8 cellular contexts compared by ENCODE assay signal in the genomic region with DNA sequence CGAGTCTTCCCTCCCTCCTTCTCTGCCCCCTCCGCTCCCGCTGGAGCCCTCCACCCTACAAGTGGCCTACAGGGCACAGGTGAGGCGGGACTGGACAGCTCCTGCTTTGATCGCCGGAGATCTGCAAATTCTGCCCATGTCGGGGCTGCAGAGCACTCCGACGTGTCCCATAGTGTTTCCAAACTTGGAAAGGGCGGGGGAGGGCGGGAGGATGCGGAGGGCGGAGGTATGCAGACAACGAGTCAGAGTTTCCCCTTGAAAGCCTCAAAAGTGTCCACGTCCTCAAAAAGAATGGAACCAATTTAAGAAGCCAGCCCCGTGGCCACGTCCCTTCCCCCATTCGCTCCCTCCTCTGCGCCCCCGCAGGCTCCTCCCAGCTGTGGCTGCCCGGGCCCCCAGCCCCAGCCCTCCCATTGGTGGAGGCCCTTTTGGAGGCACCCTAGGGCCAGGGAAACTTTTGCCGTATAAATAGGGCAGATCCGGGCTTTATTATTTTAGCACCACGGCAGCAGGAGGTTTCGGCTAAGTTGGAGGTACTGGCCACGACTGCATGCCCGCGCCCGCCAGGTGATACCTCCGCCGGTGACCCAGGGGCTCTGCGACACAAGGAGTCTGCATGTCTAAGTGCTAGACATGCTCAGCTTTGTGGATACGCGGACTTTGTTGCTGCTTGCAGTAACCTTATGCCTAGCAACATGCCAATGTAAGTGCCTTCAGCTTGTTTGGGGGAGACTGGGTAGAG. TPM values are rescaled to one million over a fixed set of nuclear protein-coding genes. Genes with fewer than 3 reads are reported as not detected.
DNase-seq lines count a peak whose midpoint lies in the region; ATAC-seq, FAIRE-seq and TF ChIP-seq lines count a peak whose summit lies in the region.

A gene (plus strand): TSS at position 497 of the 742 bp plus-strand sequence. CDS start 137 bp downstream, at position 634.

- peaks cover 0 to 3% (median 0%) of the 10 kb centered on the region in 4 experiments; a peak in 3 of 7 replicates for H3K27me3 ChIP-seq in H1 (replicated peaks in 1 of 4; ENCODE audit: control insufficient read depth in 3 of 4, extremely low read depth in 1 of 4, insufficient read depth in 3 of 4, low read length in 3 of 4)
- H3K27me3 ChIP-seq in mesenchymal stem cell (ENCODE audit: control insufficient read depth in 1 of 2, insufficient read depth in 1 of 2, low read length in 2 of 2): no peaks in the 10 kb centered on the region
- H3K27me3 ChIP-seq in transverse colon: peaks cover 15% of the 10 kb centered on the region

- H3K9ac ChIP-seq in H1 (replicated peaks in 1 of 4; ENCODE audit: extremely low read depth in 1 of 4, low read depth in 3 of 4, low read length in 3 of 4): peak within 1 kb of the TSS; percentile 47 to 56 (median 51)
- H3K9ac ChIP-seq in mesenchymal stem cell (ENCODE audit: low read length): peak within 1 kb of the TSS; percentile 94

- H3K4me2 ChIP-seq in H1 (ENCODE audit: insufficient read depth in 1 of 2, low read depth in 2 of 2, low read length in 2 of 2): peak within 1 kb of the TSS; percentile 89 to 99
- H3K4me2 ChIP-seq in mesenchymal stem cell (ENCODE audit: low read length, poor library complexity, severe bottlenecking): peak within 1 kb of the TSS; percentile 49

- TF ChIP-seq EP300 in H1 (IDR thresholded peaks at IDR 0.05; ENCODE audit: borderline replicate concordance in 1 of 2, low read depth in 2 of 2, low read length in 2 of 2): no peak
- TF ChIP-seq EP300 in transverse colon (IDR thresholded peaks at IDR 0.05; ENCODE audit: low read depth): no peak

- intact Hi-C loops in transverse colon (cut with DNase I; ENCODE audit: low total_unique reads): loop anchor here (1.0 kb wide), 1 partner anchor 98 kb away; no protein-coding TSS in a partner anchor

- peaks cover 14% of the 10 kb centered on the region for H3K23me2 ChIP-seq in H1 (ENCODE audit: low read depth, low read length)

- H4K8ac ChIP-seq in H1 (ENCODE audit: extremely low read depth, insufficient read depth, low read length): peak within 1 kb of the TSS; percentile 82; the same call in 1 of the 2 replicates
- H4K8ac ChIP-seq in mesenchymal stem cell (ENCODE audit: low read length): peak within 1 kb of the TSS; percentile 98

- TF ChIP-seq POLR2A in H1 (IDR thresholded peaks at IDR 0.05; ENCODE audit: control extremely low read depth in 1 of 2, low read depth in 2 of 2, low read length in 2 of 2) (peak in 1 of 2 experiments; percentile 6; a peak in 2 of 3 replicates), transverse colon (IDR thresholded peaks at IDR 0.05) (peak; percentile 69)

- H3K4me3 ChIP-seq in H1 (ENCODE audit: extremely low read depth in 1 of 4, insufficient read depth in 2 of 4, low read depth in 3 of 4, low read length in 4 of 4): peak within 1 kb of the TSS; percentile 47 to 77 (median 68)
- H3K4me3 ChIP-seq in mesenchymal stem cell (ENCODE audit: insufficient read depth in 1 of 2, low read depth in 1 of 2, low read length in 2 of 2): peak within 1 kb of the TSS; percentile 76 to 80
- peak within 1 kb of the TSS; percentile 30 to 59 (median 46) for H3K4me3 ChIP-seq in transverse colon

- no peaks in the 10 kb centered on the region for H3K79me1 ChIP-seq in H1 (ENCODE audit: low read depth, low read length)
- peaks cover 2% of the 10 kb centered on the region for H3K79me1 ChIP-seq in mesenchymal stem cell (replicated peaks; ENCODE audit: low read length, poor library complexity, severe bottlenecking)

- POLR2A ChIA-PET in H1 (lab: Charles Lee; ENCODE audit: partially characterized antibody): interaction anchor here (0.5 to 2.9 kb wide), 10 partner anchors 14 to 568 kb away, joined by 3 to 20 read pairs (median 4); no protein-coding TSS in a partner anchor

- H4K5ac ChIP-seq in H1 (ENCODE audit: insufficient read length, low read depth, low read length): peak within 1 kb of the TSS; percentile 33

- H3K27ac ChIP-seq in H1 (ENCODE audit: low read depth, low read length): peak within 1 kb of the TSS; percentile 63
- peak within 1 kb of the TSS; percentile 93 for H3K27ac ChIP-seq in mesenchymal stem cell (ENCODE audit: low read length, poor library complexity, severe bottlenecking)
- peak within 1 kb of the TSS; percentile 88 to 90 (median 89) for H3K27ac ChIP-seq in transverse colon

- H3K14ac ChIP-seq in H1 (ENCODE audit: insufficient read length) (no peak within 1 kb of the TSS), mesenchymal stem cell (ENCODE audit: low read length in 2 of 2) (peak within 1 kb of the TSS in 1 of 2 experiments; percentile 82)

- H2BK12ac ChIP-seq in H1 (ENCODE audit: low read depth, low read length): peak within 1 kb of the TSS; percentile 77
- peak within 1 kb of the TSS; percentile 97 to 98 for H2BK12ac ChIP-seq in mesenchymal stem cell (ENCODE audit: low read length in 2 of 2)

- 2% methylated on average over 16 of the region's 34 CpGs; no CpG with 5 or more reads in 1 of the 2 experiments for WGBS in H1 (ENCODE audit: extremely low coverage in 1 of 2, insufficient coverage in 1 of 2, insufficient read length in 1 of 2, insufficient replicate concordance in 2 of 2, low coverage in 1 of 2, low lambda C conversion rate in 2 of 2, missing lambda C conversion rate in 1 of 2), 2 experiments
- 6% methylated on average over 34 of the region's 34 CpGs for WGBS in mesenchymal stem cell
- WGBS in transverse colon (ENCODE audit: low coverage in 1 of 2), 2 donors: 0 to 9% methylated on average over 5 to 30 of the region's 34 CpGs

- no peaks in the 10 kb centered on the region for H4K20me1 ChIP-seq in H1 (replicated peaks in 1 of 2; ENCODE audit: control insufficient read depth in 1 of 2, insufficient read depth in 2 of 2, low read length in 2 of 2)

- H2AK5ac ChIP-seq in H1 (ENCODE audit: low read depth, low read length) (peak within 1 kb of the TSS; percentile 32; the same call in 1 of the 2 replicates), mesenchymal stem cell (ENCODE audit: low read length, severe bottlenecking) (peak within 1 kb of the TSS; percentile 91)

- H3K36me3 ChIP-seq in H1 (ENCODE audit: control insufficient read depth in 2 of 4, insufficient read depth in 4 of 4, low read length in 3 of 4): peaks cover 0 to 16% (median 3%) of the 10 kb centered on the region in 4 experiments; a peak in 4 of 8 replicates
- peaks cover 0 to 41% of the 10 kb centered on the region in 2 experiments for H3K36me3 ChIP-seq in mesenchymal stem cell (ENCODE audit: control insufficient read depth in 1 of 2, insufficient read depth in 2 of 2, low read depth in 1 of 2, low read length in 2 of 2)
- H3K36me3 ChIP-seq in transverse colon: no peaks in the 10 kb centered on the region

- no peak for ATAC-seq in HG02840 (IDR thresholded peaks at IDR 0.05; ENCODE audit: low FRiP score, unreplicated experiment)

- H4K91ac ChIP-seq in H1 (replicated peaks; ENCODE audit: insufficient read length, low read length) (peak within 1 kb of the TSS; percentile 86), mesenchymal stem cell (ENCODE audit: low read length) (peak within 1 kb of the TSS; percentile 96)

- H3K4me1 ChIP-seq in H1 (replicated peaks in 1 of 4; ENCODE audit: control insufficient read depth in 3 of 4, insufficient read depth in 4 of 4, low read length in 3 of 4) (peaks cover 4 to 24% (median 13%) of the 10 kb centered on the region in 4 experiments; a peak in 6 of 7 replicates), mesenchymal stem cell (ENCODE audit: control insufficient read depth, insufficient read depth, low read depth, low read length) (peaks cover 12% of the 10 kb centered on the region), transverse colon (peaks cover 0 to 24% (median 4%) of the 10 kb centered on the region in 4 donors)

- H2BK20ac ChIP-seq in H1 (ENCODE audit: low read length): no peak within 1 kb of the TSS

- TF ChIP-seq RAD21 in H1 (IDR thresholded peaks at IDR 0.05 in 1 of 2, conservative IDR thresholded peaks at IDR 0.05 in 1 of 2; ENCODE audit: low read depth in 2 of 2, low read length in 2 of 2): no peak

- H3K18ac ChIP-seq in H1 (ENCODE audit: extremely low read depth, low read length) (peak within 1 kb of the TSS; percentile 86), mesenchymal stem cell (ENCODE audit: low read depth in 1 of 2, low read length in 2 of 2) (peak within 1 kb of the TSS; percentile 95 to 100)

- H3K23ac ChIP-seq in H1 (ENCODE audit: insufficient read length) (no peak within 1 kb of the TSS), mesenchymal stem cell (ENCODE audit: low read length in 2 of 2) (no peak within 1 kb of the TSS)

- TF ChIP-seq CTCF in GM13976 (IDR thresholded peaks at IDR 0.05; ENCODE audit: borderline replicate concordance, control extremely low read depth, extremely low read depth, insufficient read depth, missing control alignments) (no peak), H1 (IDR thresholded peaks at IDR 0.05; ENCODE audit: control extremely low read depth in 1 of 3, insufficient read depth in 1 of 3, low read depth in 1 of 3, low read length in 3 of 3) (no peak), transverse colon (IDR thresholded peaks at IDR 0.05) (no peak)

- peak; percentile 44 for DNase-seq in GM13976 (ENCODE audit: low spot score)
- DNase-seq in RPMI7951 (ENCODE audit: low read depth): peak; percentile 98
- DNase-seq in H1 (ENCODE audit: low read depth in 1 of 2, low spot score in 2 of 2): peak in 1 of 2 experiments; percentile 79
- DNase-seq in mesenchymal stem cell: peak; percentile 91
- DNase-seq in transverse colon: peak; percentile 48
- no peak for DNase-seq in SKM-1 (lab: John Stamatoyannopoulos, UW; ENCODE audit: unreplicated experiment)
- DNase-seq in foreskin melanocyte: no peak

- no peak within 1 kb of the TSS for H3K56ac ChIP-seq in H1 (replicated peaks; ENCODE audit: insufficient read length, low read depth, low read length)

- H3K4ac ChIP-seq in H1 (replicated peaks; ENCODE audit: insufficient read length, low read depth, low read length): no peak within 1 kb of the TSS
- H3K4ac ChIP-seq in mesenchymal stem cell (ENCODE audit: low read depth in 1 of 2, low read length in 2 of 2): peak within 1 kb of the TSS; percentile 93 to 100

- in situ Hi-C loops in GM13976 (cut with MboI; ENCODE audit: low sequenced_read_pairs, unreplicated experiment) (loop anchor here (25.0 kb wide), 1 partner anchor 482 kb away; a partner anchor contains a TSS), transverse colon (cut with MboI; ENCODE audit: low pct_ligation_motif_present in 1 of 4, low pct_unique_long_range_greater_than_20kb in 1 of 4, low sequenced_read_pairs in 3 of 4) (loop anchor here in 3 of 4 donors (10.0 kb wide), 1 partner anchor 100 kb away; no protein-coding TSS in a partner anchor)

- H3K9me3 ChIP-seq in H1 (ENCODE audit: insufficient read depth in 2 of 2, low read depth in 1 of 2, low read length in 1 of 2) (no peaks in the 10 kb centered on the region), mesenchymal stem cell (ENCODE audit: control insufficient read depth, low read length) (no peaks in the 10 kb centered on the region), transverse colon (no peaks in the 10 kb centered on the region)

- H2BK15ac ChIP-seq in H1 (ENCODE audit: low read length) (peak within 1 kb of the TSS; percentile 75; the same call in 1 of the 2 replicates), mesenchymal stem cell (ENCODE audit: low read depth, poor library complexity, severe bottlenecking) (peak within 1 kb of the TSS; percentile 73)

- peak within 1 kb of the TSS; percentile 71; the same call in 1 of the 2 replicates for H2AFZ ChIP-seq in H1 (ENCODE audit: low read length)
- peak within 1 kb of the TSS; percentile 67 for H2AFZ ChIP-seq in mesenchymal stem cell (ENCODE audit: low read depth, low read length)

- peak within 1 kb of the TSS; percentile 58 for H2BK120ac ChIP-seq in H1 (replicated peaks; ENCODE audit: low read depth, low read length)
- H2BK120ac ChIP-seq in mesenchymal stem cell (ENCODE audit: low read depth, low read length): peak within 1 kb of the TSS; percentile 76

- H2BK5ac ChIP-seq in H1 (ENCODE audit: low read depth, low read length) (peak within 1 kb of the TSS; percentile 7; the same call in 1 of the 2 replicates), mesenchymal stem cell (ENCODE audit: low read depth, low read length, poor library complexity, severe bottlenecking) (peak within 1 kb of the TSS; percentile 94)

- H3K79me2 ChIP-seq in H1 (ENCODE audit: control insufficient read depth in 1 of 2, insufficient read depth in 2 of 2, low read length in 2 of 2): peaks cover 0 to 14% of the 10 kb centered on the region in 2 experiments; a peak in 2 of 4 replicates

- no peak for FAIRE-seq in H1 (lab: Jason Lieb, UNC)

- CTCF ChIA-PET in H1 (lab: Charles Lee; ENCODE audit: partially characterized antibody): interaction anchor here (0.5 to 12.4 kb wide), 38 partner anchors 8 to 1082 kb away, joined by 3 to 372 read pairs (median 4); no protein-coding TSS in a partner anchor

RNA-seq across cellular contexts. Expression of the gene that starts here (rescaled TPM):
- total RNA-seq in RPMI7951 (2014; rRNA removed; shearing (Covaris generic)): 1,601 and 1,652 TPM in 2 replicates
- 85.4 and 87.2 TPM in 2 replicates for total RNA-seq in H1 (2021; fragmentation: NEBNext Ultra II Directional; extraction: Animal tissue kit (Norgen Biotek cat#: 25700))
- polyA plus RNA-seq in H1 (2011; rRNA removed): 45.2 and 50.8 TPM in 2 replicates
- 37.1 TPM for polyA plus RNA-seq in H1 (2011; cell fraction: cytosol; rRNA removed)
- 135 TPM for polyA plus RNA-seq in H1 (2011; cell fraction: nucleus; rRNA removed)
- polyA plus RNA-seq in H1 (2012, experiment 1 of 2): 97.3 to 113 TPM (median 103 TPM) in 4 replicates
- 49.6 TPM for polyA plus RNA-seq in H1 (2012, experiment 2 of 2)
- polyA plus RNA-seq in H1 (2013, experiment 1 of 2): 111 TPM
- 96.0 TPM for polyA plus RNA-seq in H1 (2013, experiment 2 of 2)
- polyA minus RNA-seq in H1 (2011; rRNA and poly(A)+ RNA removed): 64.1 and 75.0 TPM in 2 replicates
- 48.3 TPM for polyA minus RNA-seq in H1 (2011; cell fraction: cytosol; rRNA and poly(A)+ RNA removed)
- 71.0 TPM for polyA minus RNA-seq in H1 (2011; cell fraction: nucleus; rRNA and poly(A)+ RNA removed)
- 1,995 TPM for polyA plus RNA-seq in mesenchymal stem cell (2013, experiment 1 of 2)
- 1,960 TPM for polyA plus RNA-seq in mesenchymal stem cell (2013, experiment 2 of 2)
- 100 to 1,000 TPM in 2 of 4 donors, 10 to 100 TPM in 2; 47.0 to 499 (median 75.9) TPM for total RNA-seq in transverse colon

Comparison
In these comparisons a context has a peak if more than half of its experiments do, and no peak if none do; other contexts are left out.
1. DNase-seq: peak in GM13976 (single experiment), RPMI7951 (single experiment), mesenchymal stem cell (single experiment) and transverse colon (single experiment); none in SKM-1 (single experiment) and foreskin melanocyte (single experiment).
2. Peak in every context shown above with its lines, with median percentiles within 50 percentile points of each other: H3K27ac ChIP-seq and H3K4me3 ChIP-seq.